In genomic region chr5:136212252-136212721, GRCh38 we compare ENCODE assay signal across 7 cellular contexts. TPM values are rescaled to one million over a fixed set of nuclear protein-coding genes. Genes with fewer than 3 reads are reported as not detected.
DNase-seq lines count a peak whose midpoint lies in the region; ATAC-seq and TF ChIP-seq lines count a peak whose summit lies in the region.

No MANE protein-coding gene starts in this region.

- no peaks in the 10 kb centered on the region for H3K4me1 Mint-ChIP-seq in activated T-helper 1 cell treated with anti-CD3 and anti-CD28 coated beads, Interleukin-12 subunit alpha, Interleukin-12 subunit beta, Interleukin-2, Interleukin-4 antibody, amounts not matched to agents 30 ng/mL and 10 ng/mL and 1 ng/mL, durations not matched to agents 14 hours and 24 hours and 36 hours (ENCODE audit: low read depth)

- ATAC-seq in gastroesophageal sphincter (no peak), HG02571 (IDR thresholded peaks at IDR 0.05; ENCODE audit: unreplicated experiment) (no peak)

- no peak overlapping the region for H3K27ac ChIP-seq in gastroesophageal sphincter
- H3K27ac ChIP-seq in prostate gland: no peak overlapping the region

- H3K4me3 ChIP-seq in gastroesophageal sphincter: no peak overlapping the region
- no peak overlapping the region for H3K4me3 ChIP-seq in prostate gland

- H3K36me3 ChIP-seq in gastroesophageal sphincter: no peaks in the 10 kb centered on the region
- no peaks in the 10 kb centered on the region for H3K36me3 ChIP-seq in prostate gland

- DNase-seq in GDM1 (lab: John Stamatoyannopoulos, UW) (peak; percentile 15), HCEC 1CT (peak; percentile 19), NCI-H69 (lab: John Stamatoyannopoulos, UW) (peak; percentile 65), prostate gland (ENCODE audit: low spot score) (peak; percentile 26)
- peak; percentile 8 for DNase-seq in activated T-helper 1 cell treated with anti-CD3 and anti-CD28 coated beads, Interleukin-12 subunit alpha, Interleukin-12 subunit beta, Interleukin-2, Interleukin-4 antibody, amounts not matched to agents 30 ng/mL and 10 ng/mL and 1 ng/mL, durations not matched to agents 14 hours and 24 hours and 36 hours (ENCODE audit: low spot score)

- H3K27me3 ChIP-seq in gastroesophageal sphincter: peaks cover 22% of the 10 kb centered on the region
- no peaks in the 10 kb centered on the region for H3K27me3 ChIP-seq in prostate gland (replicated peaks; ENCODE audit: insufficient read depth)

- 46 to 48% methylated on average over 8 to 10 of the region's 10 CpGs for WGBS in gastroesophageal sphincter (ENCODE audit: low coverage in 1 of 2), 2 donors
- 50% methylated on average over 10 of the region's 10 CpGs for WGBS in prostate gland

- H3K36me3 Mint-ChIP-seq in activated T-helper 1 cell treated with anti-CD3 and anti-CD28 coated beads, Interleukin-12 subunit alpha, Interleukin-12 subunit beta, Interleukin-2, Interleukin-4 antibody, amounts not matched to agents 30 ng/mL and 10 ng/mL and 1 ng/mL, durations not matched to agents 14 hours and 24 hours and 36 hours (ENCODE audit: low read depth): no peaks in the 10 kb centered on the region

- no peak overlapping the region for H3K4me3 Mint-ChIP-seq in activated T-helper 1 cell treated with anti-CD3 and anti-CD28 coated beads, Interleukin-12 subunit alpha, Interleukin-12 subunit beta, Interleukin-2, Interleukin-4 antibody, amounts not matched to agents 30 ng/mL and 10 ng/mL and 1 ng/mL, durations not matched to agents 14 hours and 24 hours and 36 hours

- H3K27me3 Mint-ChIP-seq in activated T-helper 1 cell treated with anti-CD3 and anti-CD28 coated beads, Interleukin-12 subunit alpha, Interleukin-12 subunit beta, Interleukin-2, Interleukin-4 antibody, amounts not matched to agents 30 ng/mL and 10 ng/mL and 1 ng/mL, durations not matched to agents 14 hours and 24 hours and 36 hours (ENCODE audit: insufficient read depth): peaks cover 3% of the 10 kb centered on the region

- TF ChIP-seq EP300 in gastroesophageal sphincter (IDR thresholded peaks at IDR 0.05): no peak

- H3K9me3 Mint-ChIP-seq in activated T-helper 1 cell treated with anti-CD3 and anti-CD28 coated beads, Interleukin-12 subunit alpha, Interleukin-12 subunit beta, Interleukin-2, Interleukin-4 antibody, amounts not matched to agents 30 ng/mL and 10 ng/mL and 1 ng/mL, durations not matched to agents 14 hours and 24 hours and 36 hours: no peaks in the 10 kb centered on the region

- H3K9me3 ChIP-seq in gastroesophageal sphincter: no peaks in the 10 kb centered on the region
- H3K9me3 ChIP-seq in prostate gland: no peaks in the 10 kb centered on the region

- no peaks in the 10 kb centered on the region for H3K4me1 ChIP-seq in gastroesophageal sphincter
- no peaks in the 10 kb centered on the region for H3K4me1 ChIP-seq in prostate gland (replicated peaks)

- TF ChIP-seq CTCF in gastroesophageal sphincter (IDR thresholded peaks at IDR 0.05): peak; percentile 82 to 86 (median 83)
- peak; percentile 71 to 89 (median 80) for TF ChIP-seq CTCF in prostate gland (IDR thresholded peaks at IDR 0.05)

- TF ChIP-seq POLR2A in gastroesophageal sphincter (IDR thresholded peaks at IDR 0.05): no peak
- no peak for TF ChIP-seq POLR2A in prostate gland (IDR thresholded peaks at IDR 0.05)

- H3K27ac Mint-ChIP-seq in activated T-helper 1 cell treated with anti-CD3 and anti-CD28 coated beads, Interleukin-12 subunit alpha, Interleukin-12 subunit beta, Interleukin-2, Interleukin-4 antibody, amounts not matched to agents 30 ng/mL and 10 ng/mL and 1 ng/mL, durations not matched to agents 14 hours and 24 hours and 36 hours: no peak overlapping the region

- intact Hi-C loops in activated T-helper 1 cell treated with anti-CD3 and anti-CD28 coated beads, Interleukin-12 subunit alpha, Interleukin-12 subunit beta, Interleukin-2, Interleukin-4 antibody, amounts not matched to agents 30 ng/mL and 10 ng/mL and 1 ng/mL, durations not matched to agents 14 hours and 24 hours and 36 hours (cut with micrococcal nuclease): loop anchor here (1.0 kb wide), 2 partner anchors 267 to 325 kb away; no protein-coding TSS in a partner anchor
- intact Hi-C loops in prostate gland (cut with DNase I): loop anchor here (5.0 to 10.0 kb wide), 2 partner anchors 325 to 647 kb away; no protein-coding TSS in a partner anchor

RNA-seq across cellular contexts. Expression of gene SMIM32, which starts 19.3 kb away (rescaled TPM):
- total RNA-seq in activated T-helper 1 cell treated with anti-CD3 and anti-CD28 coated beads, Interleukin-12 subunit alpha, Interleukin-12 subunit beta, Interleukin-2, Interleukin-4 antibody, amounts not matched to agents 30 ng/mL and 10 ng/mL and 1 ng/mL, durations not matched to agents 14 hours and 24 hours and 36 hours: not detected in 2 replicates
- not detected for total RNA-seq in gastroesophageal sphincter
- 1 to 10 TPM in 1 of 2 donors, under 1 TPM in 1; 0.36 to 1.9 TPM for total RNA-seq in prostate gland

Comparison
In these comparisons a context has a peak if more than half of its experiments do, and no peak if none do; other contexts are left out.
1. DNase-seq: peak in every context shown above with its lines; median percentile 65 in NCI-H69; 26 in prostate gland; 19 in HCEC 1CT; 15 in GDM1; 8 in activated T-helper 1 cell treated with anti-CD3 and anti-CD28 coated beads, Interleukin-12 subunit alpha, Interleukin-12 subunit beta, Interleukin-2, Interleukin-4 antibody, amounts not matched to agents 30 ng/mL and 10 ng/mL and 1 ng/mL, durations not matched to agents 14 hours and 24 hours and 36 hours.